In the genomic region with DNA sequence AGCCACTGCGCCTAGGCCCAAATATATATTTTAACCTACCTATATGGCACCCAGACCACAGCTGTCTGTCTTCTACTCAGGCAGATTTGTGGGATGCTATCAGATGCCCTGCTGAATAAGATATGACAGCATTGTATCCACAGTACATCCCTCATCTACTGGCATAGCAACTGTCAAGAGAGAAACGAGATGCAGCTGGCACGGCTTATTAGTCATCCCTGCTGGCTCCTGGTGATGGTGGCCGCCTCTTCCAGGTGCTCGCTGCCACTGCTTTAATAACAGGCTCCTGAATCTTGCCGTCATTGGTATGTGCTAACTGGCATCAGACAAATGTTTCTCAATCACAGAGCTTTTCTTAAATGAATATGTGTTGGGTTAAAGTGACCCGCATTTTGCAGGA, we compare ENCODE assay signal across 16 cellular contexts. TPM values are rescaled to one million over a fixed set of nuclear protein-coding genes. Genes with fewer than 3 reads are reported as not detected.
DNase-seq lines count a peak whose midpoint lies in the region; ATAC-seq, FAIRE-seq and TF ChIP-seq lines count a peak whose summit lies in the region.
"Had no signal": no experiment of that assay in that cellular context is flagged by ENCODE, and none has a peak within 500 bp of the region (broad histone marks: within the 10 kb centered on the region; RNA-seq: fewer than 3 reads in every experiment).

No MANE protein-coding gene starts in this region.

- no peak for FAIRE-seq in frontal cortex (lab: Jason Lieb, UNC)
- FAIRE-seq: endothelial cell of umbilical vein, GM18507 had no signal

- H3K27me3 ChIP-seq in SJCRH30: no peaks in the 10 kb centered on the region

- DNase-seq in DMS53 treated with DMSO at 0.1 percent for 48 hours (lab: John Stamatoyannopoulos, UW; ENCODE audit: unreplicated experiment) (peak; percentile 57), NCI-H2196 (lab: John Stamatoyannopoulos, UW; ENCODE audit: unreplicated experiment) (peak; percentile 24), epithelial cell of esophagus (ENCODE audit: low read depth) (peak; percentile 47), posterior vena cava (ENCODE audit: low spot score) (peak; percentile 22), frontal cortex (ENCODE audit: low spot score in 2 of 2) (no peak), G401 (ENCODE audit: low spot score) (no peak), SJCRH30 (no peak)
- DNase-seq: GF-D8; left colon; NCI-H1436 treated with DMSO at 0.1 percent for 48 hours; NCI-H82; nephron progenitor cell; stimulated activated naive CD8-positive, alpha-beta T cell treated with anti-CD3 and anti-CD28 coated beads, Interleukin-15, amount 100 ng/mL, for 72 hours had no signal

- H3K4me3 ChIP-seq in epithelial cell of esophagus (ENCODE audit: low read length) (no peak overlapping the region), SJCRH30 (no peak overlapping the region)

- intact Hi-C loops in posterior vena cava (cut with DNase I): no loop called here

- TF ChIP-seq CTCF in epithelial cell of esophagus (IDR thresholded peaks at IDR 0.05; ENCODE audit: insufficient read depth, low read depth, low read length, missing control alignments): no peak

- H3K36me3 ChIP-seq in SJCRH30: no peaks in the 10 kb centered on the region; the same call in 1 of the 2 replicates

- H3K27ac ChIP-seq in SJCRH30: no peak overlapping the region

- in situ Hi-C loops in G401 (cut with HindIII; ENCODE audit: low sequenced_read_pairs): no loop called here

- no peaks in the 10 kb centered on the region for H3K9me3 ChIP-seq in SJCRH30 (replicated peaks)

- ATAC-seq in GM18858 (IDR thresholded peaks at IDR 0.05; ENCODE audit: unreplicated experiment): no peak
- ATAC-seq: left colon; stimulated activated naive CD8-positive, alpha-beta T cell treated with anti-CD3 and anti-CD28 coated beads, Interleukin-15, amount 100 ng/mL, for 72 hours had no signal

- no peaks in the 10 kb centered on the region for H3K4me1 ChIP-seq in SJCRH30

RNA-seq across cellular contexts. Expression of gene B4GALT1, which starts 34.0 kb away (rescaled TPM):
- 100 to 1,000 TPM in 1 of 2 donors, 10 to 100 TPM in 1; 76.8 to 107 TPM for total RNA-seq in posterior vena cava
- total RNA-seq in frontal cortex: 0.82 TPM
- total RNA-seq in G401 (2014; rRNA removed; shearing (Covaris generic)): 15.1 and 15.3 TPM in 2 replicates
- 14.0 and 15.7 TPM in 2 replicates for total RNA-seq in SJCRH30 (2014; rRNA removed; shearing (Covaris generic))

RNA-seq across cellular contexts. Expression of gene SMU1, which starts 56.7 kb away (rescaled TPM):
- total RNA-seq in posterior vena cava (10 to 100 TPM; 15.8 to 16.8 TPM), frontal cortex (53.4 TPM)
- 34.4 and 49.4 TPM in 2 replicates for total RNA-seq in G401 (2014; rRNA removed; shearing (Covaris generic))
- 30.0 and 30.4 TPM in 2 replicates for total RNA-seq in SJCRH30 (2014; rRNA removed; shearing (Covaris generic))

Comparison
In these comparisons a context has a peak if more than half of its experiments do, and no peak if none do; other contexts are left out.
1. DNase-seq: peak in DMS53 treated with DMSO at 0.1 percent for 48 hours (single experiment), NCI-H2196 (single experiment), epithelial cell of esophagus (single experiment) and posterior vena cava (single experiment); none in frontal cortex (0 of 2), G401 (single experiment) and SJCRH30 (0 of 2).